In the genomic region with DNA sequence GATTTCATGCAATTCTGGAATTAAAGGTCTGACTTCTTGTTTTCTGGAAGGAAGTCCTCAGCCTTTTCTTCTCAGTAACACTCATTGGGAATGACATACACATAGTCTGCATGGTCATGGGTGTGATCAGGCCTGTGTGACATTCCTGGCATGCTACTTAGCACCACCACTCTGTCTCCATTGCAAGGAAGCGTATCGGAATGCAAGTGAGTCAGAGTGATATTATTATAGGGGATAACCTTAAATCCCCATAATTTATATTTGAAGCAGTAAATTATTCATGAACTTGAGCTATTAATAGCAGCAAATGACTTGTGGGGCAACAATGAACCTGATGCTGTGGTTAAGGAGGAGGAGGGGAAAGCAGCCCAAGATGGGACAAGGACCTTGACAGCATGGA, we compare ENCODE assay signal across 13 cellular contexts. TPM values are rescaled to one million over a fixed set of nuclear protein-coding genes. Genes with fewer than 3 reads are reported as not detected.
DNase-seq lines count a peak whose midpoint lies in the region; ATAC-seq and TF ChIP-seq lines count a peak whose summit lies in the region.
"Had no signal": no experiment of that assay in that cellular context is flagged by ENCODE, and none has a peak within 500 bp of the region (broad histone marks: within the 10 kb centered on the region; RNA-seq: fewer than 3 reads in every experiment).

No MANE protein-coding gene starts in this region.

- no TSS peak for BruUV-seq in Calu3 (replicated peaks; lab: Mats Ljungman, UMichigan)
- BruUV-seq in PC-3 (replicated peaks; lab: Mats Ljungman, UMichigan), result no TSS peak

- H3K9me3 Mint-ChIP-seq in Calu3 (ENCODE audit: low read depth, unreplicated experiment), result no peaks in the 10 kb centered on the region
- no peaks in the 10 kb centered on the region for H3K9me3 Mint-ChIP-seq in endothelial cell (ENCODE audit: unreplicated experiment)
- H3K9me3 Mint-ChIP-seq: CD4-positive, alpha-beta memory T cell; endodermal cell; neural progenitor cell had no signal

- H3K27me3 Mint-ChIP-seq in Calu3 (ENCODE audit: unreplicated experiment), result no peaks in the 10 kb centered on the region
- H3K27me3 Mint-ChIP-seq in endothelial cell (ENCODE audit: unreplicated experiment), result peaks cover 1% of the 10 kb centered on the region

- DNase-seq in Calu3, result peak; percentile 6
- DNase-seq in PC-3, result peak; percentile 94
- no peak for DNase-seq in epithelial cell of prostate (ENCODE audit: low read depth, low spot score)
- DNase-seq in mesenchymal stem cell, result peak; percentile 38
- no peak for DNase-seq in endothelial cell (ENCODE audit: low spot score)
- DNase-seq in NCI-H82 treated with DMSO at 0.1 percent for 48 hours (lab: John Stamatoyannopoulos, UW; ENCODE audit: unreplicated experiment), result no peak
- DNase-seq in Peyer's patch, result no peak
- DNase-seq in GM13976 (ENCODE audit: low spot score), result no peak
- DNase-seq: CD4-positive, alpha-beta memory T cell; endodermal cell; left cardiac atrium; OCI-M1 had no signal

- H3K9me2 ChIP-seq in PC-3 (replicated peaks; ENCODE audit: low read length), result no peaks in the 10 kb centered on the region

- POLR2A ChIA-PET in PC-3 (lab: Charles Lee; ENCODE audit: unreplicated experiment), result no interaction called here

- no peak overlapping the region for H3K14ac ChIP-seq in mesenchymal stem cell (ENCODE audit: low read length in 2 of 2)

- no peak for TF ChIP-seq POLR2A in Peyer's patch (IDR thresholded peaks at IDR 0.05)

- H2BK15ac ChIP-seq in mesenchymal stem cell (ENCODE audit: low read depth, poor library complexity, severe bottlenecking), result no peak overlapping the region

- peaks cover 7% of the 10 kb centered on the region for H3K36me3 Mint-ChIP-seq in Calu3 (ENCODE audit: insufficient read depth, unreplicated experiment)
- no peaks in the 10 kb centered on the region for H3K36me3 Mint-ChIP-seq in endothelial cell (ENCODE audit: low read depth, unreplicated experiment)
- H3K36me3 Mint-ChIP-seq: CD4-positive, alpha-beta memory T cell; neural progenitor cell had no signal

- H3K27ac Mint-ChIP-seq in Calu3 (ENCODE audit: unreplicated experiment) (no peak overlapping the region), endothelial cell (ENCODE audit: unreplicated experiment) (no peak overlapping the region)
- H3K27ac Mint-ChIP-seq: CD4-positive, alpha-beta memory T cell; endodermal cell; neural progenitor cell had no signal

- H3K4me3 Mint-ChIP-seq in Calu3 (ENCODE audit: low read depth, unreplicated experiment) (no peak overlapping the region), endothelial cell (ENCODE audit: unreplicated experiment) (no peak overlapping the region)
- H3K4me3 Mint-ChIP-seq: CD4-positive, alpha-beta memory T cell; endodermal cell; neural progenitor cell had no signal

- TF ChIP-seq CTCF in Calu3 (IDR thresholded peaks at IDR 0.05; ENCODE audit: unreplicated experiment) (no peak), PC-3 (conservative IDR thresholded peaks at IDR 0.05; ENCODE audit: low read depth, low read length) (no peak), endothelial cell (IDR thresholded peaks at IDR 0.05; ENCODE audit: unreplicated experiment) (no peak), Peyer's patch (IDR thresholded peaks at IDR 0.05) (no peak), GM13976 (IDR thresholded peaks at IDR 0.05; ENCODE audit: borderline replicate concordance, control extremely low read depth, extremely low read depth, insufficient read depth, missing control alignments) (no peak)

- H3K4me1 ChIP-seq in PC-3 (ENCODE audit: insufficient read depth, low read length) (peaks cover 53% of the 10 kb centered on the region), mesenchymal stem cell (ENCODE audit: control insufficient read depth, insufficient read depth, low read depth, low read length) (peaks cover 19% of the 10 kb centered on the region), Peyer's patch (peaks cover 0 to 21% (median 3%) of the 10 kb centered on the region in 4 donors)
- H3K4me1 ChIP-seq: neural progenitor cell had no signal

- intact Hi-C loops in Calu3 (cut with micrococcal nuclease; ENCODE audit: unreplicated experiment) (no loop called here), PC-3 (cut with micrococcal nuclease) (no loop called here)

- H3K4me3 ChIP-seq in PC-3 (ENCODE audit: low read length) (no peak overlapping the region), mesenchymal stem cell (ENCODE audit: insufficient read depth in 1 of 2, low read depth in 1 of 2, low read length in 2 of 2) (no peak overlapping the region), Peyer's patch (no peak overlapping the region)
- H3K4me3 ChIP-seq: neural progenitor cell had no signal

- H3K79me2 ChIP-seq in PC-3 (ENCODE audit: low read length), result no peaks in the 10 kb centered on the region

- H3K36me3 ChIP-seq in PC-3 (ENCODE audit: low read depth, low read length) (no peaks in the 10 kb centered on the region), mesenchymal stem cell (ENCODE audit: control insufficient read depth in 1 of 2, insufficient read depth in 2 of 2, low read depth in 1 of 2, low read length in 2 of 2) (no peaks in the 10 kb centered on the region), Peyer's patch (no peaks in the 10 kb centered on the region)
- H3K36me3 ChIP-seq: neural progenitor cell had no signal

- H3K9ac ChIP-seq in PC-3 (ENCODE audit: low read length) (no peak overlapping the region), mesenchymal stem cell (ENCODE audit: low read length) (no peak overlapping the region)
- H3K9ac ChIP-seq: neural progenitor cell had no signal

- in situ Hi-C loops in GM13976 (cut with MboI; ENCODE audit: low sequenced_read_pairs, unreplicated experiment), result no loop called here

- H3K4me2 ChIP-seq in PC-3 (ENCODE audit: low read length) (peak overlapping the region; percentile 35), mesenchymal stem cell (ENCODE audit: low read length, poor library complexity, severe bottlenecking) (no peak overlapping the region)
- H3K4me2 ChIP-seq: neural progenitor cell had no signal

- H3F3A ChIP-seq in PC-3 (ENCODE audit: low read length, unreplicated experiment), result peaks cover 9% of the 10 kb centered on the region

- H2AK5ac ChIP-seq in mesenchymal stem cell (ENCODE audit: low read length, severe bottlenecking), result peak overlapping the region; percentile 57

- peaks cover 32% of the 10 kb centered on the region for H3K4me1 Mint-ChIP-seq in Calu3 (ENCODE audit: low read depth, unreplicated experiment)
- no peaks in the 10 kb centered on the region for H3K4me1 Mint-ChIP-seq in endothelial cell (ENCODE audit: unreplicated experiment)
- H3K4me1 Mint-ChIP-seq: CD4-positive, alpha-beta memory T cell; neural progenitor cell had no signal

- no peak overlapping the region for H4K91ac ChIP-seq in mesenchymal stem cell (ENCODE audit: low read length)

- WGBS in mesenchymal stem cell, result no CpG with 5 or more reads among the region's 2 CpGs

- no peaks in the 10 kb centered on the region for H4K20me1 ChIP-seq in PC-3 (ENCODE audit: low read length)

- H2BK5ac ChIP-seq in mesenchymal stem cell (ENCODE audit: low read depth, low read length, poor library complexity, severe bottlenecking), result no peak overlapping the region

- CTCF ChIA-PET in Calu3 (lab: Charles Lee) (no interaction called here), PC-3 (lab: Charles Lee) (interaction anchor here (1.0 kb wide), 2 partner anchors 24 to 384 kb away, joined by 3 to 5 read pairs; no protein-coding TSS in a partner anchor)

- H2BK12ac ChIP-seq in mesenchymal stem cell (ENCODE audit: low read length in 2 of 2), result no peak overlapping the region

- no peak overlapping the region for H2BK120ac ChIP-seq in mesenchymal stem cell (ENCODE audit: low read depth, low read length)

- H4K8ac ChIP-seq in mesenchymal stem cell (ENCODE audit: low read length), result no peak overlapping the region

- H3K9me3 ChIP-seq in PC-3 (ENCODE audit: low read length) (no peaks in the 10 kb centered on the region), mesenchymal stem cell (ENCODE audit: control insufficient read depth, low read length) (no peaks in the 10 kb centered on the region), Peyer's patch (no peaks in the 10 kb centered on the region)

- no peaks in the 10 kb centered on the region for H3K79me1 ChIP-seq in mesenchymal stem cell (replicated peaks; ENCODE audit: low read length, poor library complexity, severe bottlenecking)

- no peak overlapping the region for H3K4ac ChIP-seq in mesenchymal stem cell (ENCODE audit: low read depth in 1 of 2, low read length in 2 of 2)

- no peak overlapping the region for H3K23ac ChIP-seq in mesenchymal stem cell (ENCODE audit: low read length in 2 of 2)

- no peaks in the 10 kb centered on the region for H3K27me3 ChIP-seq in PC-3 (ENCODE audit: low read length)
- no peaks in the 10 kb centered on the region for H3K27me3 ChIP-seq in mesenchymal stem cell (ENCODE audit: control insufficient read depth in 1 of 2, insufficient read depth in 1 of 2, low read length in 2 of 2)
- H3K27me3 ChIP-seq in Peyer's patch, result no peaks in the 10 kb centered on the region
- H3K27me3 ChIP-seq: neural progenitor cell had no signal

- H3K18ac ChIP-seq in mesenchymal stem cell (ENCODE audit: low read depth in 1 of 2, low read length in 2 of 2), result no peak overlapping the region

- H3K27ac ChIP-seq in PC-3 (ENCODE audit: low read length) (peak overlapping the region; percentile 62), epithelial cell of prostate (peak overlapping the region; percentile 46), mesenchymal stem cell (ENCODE audit: low read length, poor library complexity, severe bottlenecking) (peak overlapping the region; percentile 46), Peyer's patch (no peak overlapping the region)
- H3K27ac ChIP-seq: neural progenitor cell had no signal

- ATAC-seq in PC-3, result peak; percentile 95
- ATAC-seq: left cardiac atrium had no signal

- no peak overlapping the region for H2AFZ ChIP-seq in PC-3 (ENCODE audit: low read length)
- H2AFZ ChIP-seq in mesenchymal stem cell (ENCODE audit: low read depth, low read length), result no peak overlapping the region
- H2AFZ ChIP-seq: neural progenitor cell had no signal

RNA-seq across cellular contexts. Expression of a gene that starts 4.3 kb away (rescaled TPM):
- 0.21 and 0.22 TPM in 2 replicates for total RNA-seq in Calu3 (2022)
- 1.4 and 2.6 TPM in 2 replicates for total RNA-seq in PC-3 (2014; rRNA removed)
- not detected for polyA plus RNA-seq in mesenchymal stem cell (2013, experiment 1 of 2)
- polyA plus RNA-seq in mesenchymal stem cell (2013, experiment 2 of 2), result 0.01 TPM
- 0.18 TPM for total RNA-seq in endothelial cell (ENCODE audit: unreplicated experiment)
- total RNA-seq in Peyer's patch, result 1 to 10 TPM in 2 of 4 donors, under 1 TPM in 1, not detected in 1; 0.94 to 1.8 (median 1.1) TPM
- total RNA-seq: CD4-positive, alpha-beta memory T cell had no signal
- polyA plus RNA-seq: CD4-positive, alpha-beta memory T cell had no signal

Comparison
In these comparisons a context has a peak if more than half of its experiments do, and no peak if none do; other contexts are left out.
1. DNase-seq: peak in Calu3 (single experiment), PC-3 (single experiment) and mesenchymal stem cell (single experiment); none in epithelial cell of prostate (single experiment), endothelial cell (single experiment), NCI-H82 treated with DMSO at 0.1 percent for 48 hours (single experiment), Peyer's patch (0 of 3) and GM13976 (single experiment).
2. H3K27ac ChIP-seq: peak in PC-3 (single experiment), epithelial cell of prostate (single experiment) and mesenchymal stem cell (single experiment); none in Peyer's patch (0 of 4).